ENCODE assay signal across 20 cellular contexts in the genomic region with DNA sequence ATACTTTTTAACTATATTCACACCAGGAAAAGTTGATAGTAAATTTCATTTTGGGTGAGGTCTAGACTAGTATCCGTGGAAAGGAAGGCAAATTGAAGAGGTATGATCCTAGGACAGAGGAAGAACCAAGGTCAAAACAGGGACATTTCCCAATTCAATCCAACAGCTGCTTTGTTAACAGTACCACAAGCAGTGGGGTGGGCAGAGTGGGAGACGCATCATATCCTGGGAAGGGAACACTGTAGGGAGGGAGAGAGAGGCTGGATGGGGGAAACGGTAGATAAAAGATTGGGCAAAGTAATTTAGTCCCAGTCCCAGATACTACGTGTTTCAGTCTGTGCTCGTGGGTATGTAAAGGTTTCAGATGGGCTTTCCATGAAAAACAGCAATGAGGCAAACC. TPM values are rescaled to one million over a fixed set of nuclear protein-coding genes. Genes with fewer than 3 reads are reported as not detected.
DNase-seq lines count a peak whose midpoint lies in the region; ATAC-seq and TF ChIP-seq lines count a peak whose summit lies in the region.
"Had no signal": no experiment of that assay in that cellular context is flagged by ENCODE, and none has a peak within 500 bp of the region (broad histone marks: within the 10 kb centered on the region; RNA-seq: fewer than 3 reads in every experiment).

No MANE protein-coding gene starts in this region.

- H3K4me3 ChIP-seq in Panc1 (ENCODE audit: low read depth in 2 of 2, low read length in 2 of 2) (no peak overlapping the region), esophagus (ENCODE audit: low read depth in 1 of 2, low read length in 2 of 2) (no peak overlapping the region), testis (no peak overlapping the region)

- intact Hi-C loops in Panc1 (cut with micrococcal nuclease; ENCODE audit: unreplicated experiment) (no loop called here), testis (cut with DNase I; ENCODE audit: low total_unique reads) (no loop called here)

- CTCF ChIA-PET in Panc1 (lab: Charles Lee) = interaction anchor here (0.7 kb wide), 1 partner anchor 141 kb away, joined by 4 read pairs; no protein-coding TSS in a partner anchor

- no peak for TF ChIP-seq POLR2A in testis (IDR thresholded peaks at IDR 0.05)

- H3K27me3 ChIP-seq in Panc1 (ENCODE audit: control insufficient read depth, insufficient read depth, low read length) (no peaks in the 10 kb centered on the region), esophagus (ENCODE audit: control insufficient read depth in 1 of 2, insufficient read depth in 2 of 2, low read length in 2 of 2) (no peaks in the 10 kb centered on the region), testis (no peaks in the 10 kb centered on the region)

- in situ Hi-C loops in Panc1 (cut with HindIII; ENCODE audit: low pct_unique_long_range_greater_than_20kb, low sequenced_read_pairs) = no loop called here

- no peak overlapping the region for H3K4me3 Mint-ChIP-seq in nephron
- H3K4me3 Mint-ChIP-seq: activated naive CD8-positive, alpha-beta T cell; activated T-helper 17 cell treated with anti-CD3 and anti-CD28 coated beads, Interleukin-2, amount 50 U/mL, for 72 hours; CD4-positive, alpha-beta T cell; WTC11 had no signal

- peak overlapping the region in 2 of 3 experiments; percentile 8 to 70 for H3K27ac Mint-ChIP-seq in nephron
- H3K27ac Mint-ChIP-seq: activated naive CD8-positive, alpha-beta T cell; activated T-helper 17 cell treated with anti-CD3 and anti-CD28 coated beads, Interleukin-2, amount 50 U/mL, for 72 hours; CD4-positive, alpha-beta T cell; WTC11 had no signal

- peaks cover 4% of the 10 kb centered on the region for H3K27me3 Mint-ChIP-seq in nephron (ENCODE audit: low read depth)
- H3K27me3 Mint-ChIP-seq: activated naive CD8-positive, alpha-beta T cell; activated T-helper 17 cell treated with anti-CD3 and anti-CD28 coated beads, Interleukin-2, amount 50 U/mL, for 72 hours; CD4-positive, alpha-beta T cell had no signal

- peaks cover 40% of the 10 kb centered on the region for H3K4me1 Mint-ChIP-seq in nephron

- POLR2A ChIA-PET in Panc1 (lab: Charles Lee) = no interaction called here

- no peaks in the 10 kb centered on the region for H3K4me1 ChIP-seq in Panc1 (ENCODE audit: control insufficient read depth, insufficient read depth, low read length)
- no peaks in the 10 kb centered on the region for H3K4me1 ChIP-seq in esophagus (ENCODE audit: control insufficient read depth in 2 of 2, insufficient read depth in 2 of 2, low read length in 1 of 2)
- peaks cover 36% of the 10 kb centered on the region for H3K4me1 ChIP-seq in testis

- no peak for DNase-seq in Panc1 (ENCODE audit: low read depth, low spot score)
- no peak for DNase-seq in testis
- no peak for DNase-seq in CD1c-positive myeloid dendritic cell (ENCODE audit: extremely low spot score)
- no peak for DNase-seq in NCI-H82 treated with DMSO at 0.1 percent for 48 hours (lab: John Stamatoyannopoulos, UW; ENCODE audit: unreplicated experiment)
- DNase-seq: activated CD4-positive, alpha-beta T cell treated with anti-CD3 and anti-CD28 coated beads, Interleukin-2, amount 50 U/mL, for 4 hours; activated CD8-positive, alpha-beta memory T cell treated with anti-CD3 and anti-CD28 coated beads, Interleukin-2, amount 50 U/mL, for 4 hours; CD4-positive, alpha-beta T cell; DMS 273 treated with DMSO at 0.1 percent for 48 hours; effector CD8-positive, alpha-beta T cell; GOT3; NCI-H510A; retina; stimulated activated CD8-positive, alpha-beta memory T cell treated with anti-CD3 and anti-CD28 coated beads, Interleukin-4, amount 100 ng/mL, for 48 hours had no signal

- H3K36me3 ChIP-seq in Panc1 (ENCODE audit: control insufficient read depth, insufficient read depth, low read length) (no peaks in the 10 kb centered on the region), esophagus (ENCODE audit: control insufficient read depth in 2 of 2, insufficient read depth in 2 of 2, low read length in 1 of 2) (no peaks in the 10 kb centered on the region), testis (ENCODE audit: low read depth, missing control alignments) (no peaks in the 10 kb centered on the region)

- no peaks in the 10 kb centered on the region for H3K36me3 Mint-ChIP-seq in nephron (ENCODE audit: low read depth)
- H3K36me3 Mint-ChIP-seq: WTC11 had no signal

- ATAC-seq in Panc1 = peak; percentile 40; the same call in 1 of the 2 replicates
- no peak for ATAC-seq in HG02763 (IDR thresholded peaks at IDR 0.05; ENCODE audit: unreplicated experiment)
- ATAC-seq in GM19452 (IDR thresholded peaks at IDR 0.05; ENCODE audit: unreplicated experiment) = no peak
- ATAC-seq: activated T-helper 17 cell treated with anti-CD3 and anti-CD28 coated beads, Interleukin-2, amount 50 U/mL, for 72 hours; WTC11 had no signal

- H3K27ac ChIP-seq in Panc1 (ENCODE audit: low read length) = no peak overlapping the region
- H3K27ac ChIP-seq in esophagus (ENCODE audit: low read depth in 2 of 2, low read length in 1 of 2) = peak overlapping the region; percentile 27 to 47
- peak overlapping the region; percentile 46 to 79 for H3K27ac ChIP-seq in testis

- TF ChIP-seq CTCF in Panc1 (IDR thresholded peaks at IDR 0.05) = no peak
- no peak for TF ChIP-seq CTCF in nephron (IDR thresholded peaks at IDR 0.05; ENCODE audit: unreplicated experiment in 3 of 3)
- no peak for TF ChIP-seq CTCF in testis (IDR thresholded peaks at IDR 0.05)

- H3K9me3 ChIP-seq in Panc1 (ENCODE audit: control insufficient read depth, insufficient read depth, low read depth, low read length) (no peaks in the 10 kb centered on the region), esophagus (ENCODE audit: control insufficient read depth in 2 of 2, insufficient read depth in 1 of 2, low read depth in 1 of 2, low read length in 1 of 2) (no peaks in the 10 kb centered on the region), testis (no peaks in the 10 kb centered on the region)

- no TSS peak for BruUV-seq in Panc1 (replicated peaks; lab: Mats Ljungman, UMichigan)

- no peaks in the 10 kb centered on the region for H3K9me3 Mint-ChIP-seq in nephron
- H3K9me3 Mint-ChIP-seq: activated T-helper 17 cell treated with anti-CD3 and anti-CD28 coated beads, Interleukin-2, amount 50 U/mL, for 72 hours; WTC11 had no signal

- WGBS in esophagus, 2 donors = 75 to 78% methylated on average over 5 of the region's 5 CpGs
- 54 to 56% methylated on average over 5 of the region's 5 CpGs for WGBS in testis, 2 donors

RNA-seq across cellular contexts. Expression of gene FAS, which starts 9.2 kb away (rescaled TPM):
- total RNA-seq in Panc1 (2021; ENCODE audit: unreplicated experiment) (8.1 TPM), testis (10 to 100 TPM in 1 of 2 donors, 1 to 10 TPM in 1; 9.3 to 10.7 TPM)
- polyA plus RNA-seq in Panc1 (2012; ENCODE audit: insufficient read length) = 4.9 TPM
- polyA plus RNA-seq in esophagus (10 to 100 TPM in 1 of 2 donors, 1 to 10 TPM in 1; 8.8 to 10.2 TPM), testis (ENCODE audit: insufficient read depth, low read depth, low replicate concordance) (16.2 TPM)

RNA-seq across cellular contexts. Expression of gene ACTA2, which starts 28.9 kb away (rescaled TPM):
- total RNA-seq in Panc1 (2021; ENCODE audit: unreplicated experiment) (4.7 TPM), testis (100 to 1,000 TPM; 398 to 527 TPM)
- 3.6 TPM for polyA plus RNA-seq in Panc1 (2012; ENCODE audit: insufficient read length)
- polyA plus RNA-seq in esophagus (100 to 1,000 TPM; 164 to 713 TPM), testis (ENCODE audit: insufficient read depth, low read depth, low replicate concordance) (939 TPM)

Comparison
In these comparisons a context has a peak if more than half of its experiments do, and no peak if none do; other contexts are left out.
1. RNA of gene ACTA2, which starts 28.9 kb away (total RNA-seq): 398 to 527 TPM in testis; 4.7 TPM in Panc1 (single experiment); every median in the first group is over 10 times any median in the second.